Comparison of ENCODE assay signal across 1 cellular context in the genomic region with DNA sequence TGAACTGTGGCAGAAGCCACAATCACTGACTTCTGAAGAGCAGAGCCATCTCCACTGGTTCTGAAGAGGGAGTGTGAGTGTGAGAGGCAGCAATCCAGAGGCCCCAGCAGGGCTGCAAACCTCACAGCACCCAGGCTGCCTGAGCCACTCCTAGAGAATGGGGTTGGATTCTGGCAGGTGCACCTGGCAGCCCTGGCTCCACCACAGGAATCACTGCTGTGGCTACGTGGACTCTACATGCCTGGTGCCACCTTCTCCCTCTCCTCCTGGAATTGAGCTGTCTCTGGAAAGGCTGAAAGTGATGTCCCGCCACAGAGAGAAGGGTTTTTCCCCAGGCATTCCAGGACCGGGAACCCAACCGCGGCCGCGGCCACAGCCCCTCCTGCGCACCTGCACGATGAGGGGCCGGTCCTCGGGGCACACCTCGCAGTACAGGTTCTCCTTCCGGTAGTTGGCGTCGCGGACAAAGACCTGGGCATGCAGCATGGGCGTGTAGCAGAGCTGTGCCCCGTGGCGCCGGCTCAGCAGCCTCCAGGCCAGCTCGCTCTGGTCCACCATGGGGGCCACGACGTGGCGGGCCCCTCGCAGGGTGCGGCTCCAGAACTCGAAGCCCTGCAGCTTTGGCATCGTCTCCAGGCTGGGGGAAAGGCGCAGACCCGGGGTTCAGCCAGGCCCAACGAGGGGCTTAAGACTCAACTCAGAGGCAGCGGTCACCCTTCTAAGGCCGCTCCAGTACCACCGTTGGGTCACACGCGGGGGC.
TF ChIP-seq lines count a peak whose summit lies in the region.

No MANE protein-coding gene starts in this region.

TF ChIP-seq in GM12878, 131 proteins besides CTCF, POLR2A, EP300 and RAD21:
- TF ChIP-seq ZNF622 (IDR thresholded peaks at IDR 0.05) (no peak), MTA2 (IDR thresholded peaks at IDR 0.05; ENCODE audit: low read depth) (no peak), BCL11A (IDR thresholded peaks at IDR 0.05; ENCODE audit: low read depth, low read length) (no peak), CEBPB (IDR thresholded peaks at IDR 0.05; ENCODE audit: borderline replicate concordance in 1 of 2, low read depth in 2 of 2, low read length in 2 of 2) (no peak), PAX8 (IDR thresholded peaks at IDR 0.05) (no peak), CBFB (IDR thresholded peaks at IDR 0.05; ENCODE audit: low read depth) (no peak), RAD51 (IDR thresholded peaks at IDR 0.05) (no peak), CHD1 (IDR thresholded peaks at IDR 0.05; ENCODE audit: low read depth, low read length) (no peak), ATF7 (IDR thresholded peaks at IDR 0.05; ENCODE audit: low read depth) (no peak), ESRRA (IDR thresholded peaks at IDR 0.05; ENCODE audit: low read length) (no peak), JUND (IDR thresholded peaks at IDR 0.05; ENCODE audit: low read depth, low read length) (no peak), RB1 (IDR thresholded peaks at IDR 0.05; ENCODE audit: borderline replicate concordance) (no peak), DPF2 (IDR thresholded peaks at IDR 0.05) (no peak)
- TF ChIP-seq, protein P1, sequence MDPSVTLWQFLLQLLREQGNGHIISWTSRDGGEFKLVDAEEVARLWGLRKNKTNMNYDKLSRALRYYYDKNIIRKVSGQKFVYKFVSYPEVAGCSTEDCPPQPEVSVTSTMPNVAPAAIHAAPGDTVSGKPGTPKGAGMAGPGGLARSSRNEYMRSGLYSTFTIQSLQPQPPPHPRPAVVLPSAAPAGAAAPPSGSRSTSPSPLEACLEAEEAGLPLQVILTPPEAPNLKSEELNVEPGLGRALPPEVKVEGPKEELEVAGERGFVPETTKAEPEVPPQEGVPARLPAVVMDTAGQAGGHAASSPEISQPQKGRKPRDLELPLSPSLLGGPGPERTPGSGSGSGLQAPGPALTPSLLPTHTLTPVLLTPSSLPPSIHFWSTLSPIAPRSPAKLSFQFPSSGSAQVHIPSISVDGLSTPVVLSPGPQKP (IDR thresholded peaks at IDR 0.05; ENCODE audit: low read depth, low read length), result no peak
- TF ChIP-seq, protein P2, sequence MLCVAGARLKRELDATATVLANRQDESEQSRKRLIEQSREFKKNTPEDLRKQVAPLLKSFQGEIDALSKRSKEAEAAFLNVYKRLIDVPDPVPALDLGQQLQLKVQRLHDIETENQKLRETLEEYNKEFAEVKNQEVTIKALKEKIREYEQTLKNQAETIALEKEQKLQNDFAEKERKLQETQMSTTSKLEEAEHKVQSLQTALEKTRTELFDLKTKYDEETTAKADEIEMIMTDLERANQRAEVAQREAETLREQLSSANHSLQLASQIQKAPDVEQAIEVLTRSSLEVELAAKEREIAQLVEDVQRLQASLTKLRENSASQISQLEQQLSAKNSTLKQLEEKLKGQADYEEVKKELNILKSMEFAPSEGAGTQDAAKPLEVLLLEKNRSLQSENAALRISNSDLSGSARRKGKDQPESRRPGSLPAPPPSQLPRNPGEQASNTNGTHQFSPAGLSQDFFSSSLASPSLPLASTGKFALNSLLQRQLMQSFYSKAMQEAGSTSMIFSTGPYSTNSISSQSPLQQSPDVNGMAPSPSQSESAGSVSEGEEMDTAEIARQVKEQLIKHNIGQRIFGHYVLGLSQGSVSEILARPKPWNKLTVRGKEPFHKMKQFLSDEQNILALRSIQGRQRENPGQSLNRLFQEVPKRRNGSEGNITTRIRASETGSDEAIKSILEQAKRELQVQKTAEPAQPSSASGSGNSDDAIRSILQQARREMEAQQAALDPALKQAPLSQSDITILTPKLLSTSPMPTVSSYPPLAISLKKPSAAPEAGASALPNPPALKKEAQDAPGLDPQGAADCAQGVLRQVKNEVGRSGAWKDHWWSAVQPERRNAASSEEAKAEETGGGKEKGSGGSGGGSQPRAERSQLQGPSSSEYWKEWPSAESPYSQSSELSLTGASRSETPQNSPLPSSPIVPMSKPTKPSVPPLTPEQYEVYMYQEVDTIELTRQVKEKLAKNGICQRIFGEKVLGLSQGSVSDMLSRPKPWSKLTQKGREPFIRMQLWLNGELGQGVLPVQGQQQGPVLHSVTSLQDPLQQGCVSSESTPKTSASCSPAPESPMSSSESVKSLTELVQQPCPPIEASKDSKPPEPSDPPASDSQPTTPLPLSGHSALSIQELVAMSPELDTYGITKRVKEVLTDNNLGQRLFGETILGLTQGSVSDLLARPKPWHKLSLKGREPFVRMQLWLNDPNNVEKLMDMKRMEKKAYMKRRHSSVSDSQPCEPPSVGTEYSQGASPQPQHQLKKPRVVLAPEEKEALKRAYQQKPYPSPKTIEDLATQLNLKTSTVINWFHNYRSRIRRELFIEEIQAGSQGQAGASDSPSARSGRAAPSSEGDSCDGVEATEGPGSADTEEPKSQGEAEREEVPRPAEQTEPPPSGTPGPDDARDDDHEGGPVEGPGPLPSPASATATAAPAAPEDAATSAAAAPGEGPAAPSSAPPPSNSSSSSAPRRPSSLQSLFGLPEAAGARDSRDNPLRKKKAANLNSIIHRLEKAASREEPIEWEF (IDR thresholded peaks at IDR 0.05; ENCODE audit: insufficient replicate concordance, low read depth, low read length), result no peak
